8 cellular contexts compared by ENCODE assay signal in genomic region chr19:1725100-1726064, GRCh38. TPM values are rescaled to one million over a fixed set of nuclear protein-coding genes. Genes with fewer than 3 reads are reported as not detected.
DNase-seq lines count a peak whose midpoint lies in the region; ATAC-seq and TF ChIP-seq lines count a peak whose summit lies in the region.

No MANE protein-coding gene starts in this region.

- POLR2A ChIA-PET in activated CD4-positive, alpha-beta T cell treated with anti-CD3 and anti-CD28 coated beads for 36 hours (lab: Charles Lee), result no interaction called here
- POLR2A ChIA-PET in PC-3 (lab: Charles Lee; ENCODE audit: unreplicated experiment), result no interaction called here

- CTCF ChIA-PET in activated CD4-positive, alpha-beta T cell treated with anti-CD3 and anti-CD28 coated beads for 36 hours (lab: Charles Lee), result no interaction called here
- CTCF ChIA-PET in PC-3 (lab: Charles Lee), result no interaction called here

- H3K4me3 ChIP-seq in PC-3 (ENCODE audit: low read length) (peak overlapping the region; percentile 56), iPS-20b (ENCODE audit: low read length) (peak overlapping the region; percentile 68), skin epidermis (peak overlapping the region in 6 of 7 experiments; percentile 9 to 39 (median 20))

- H3K27ac ChIP-seq in PC-3 (ENCODE audit: low read length) (no peak overlapping the region), iPS-20b (ENCODE audit: low read length) (no peak overlapping the region), skin epidermis (no peak overlapping the region)

- H3K4me3 Mint-ChIP-seq in activated CD4-positive, alpha-beta T cell treated with anti-CD3 and anti-CD28 coated beads for 36 hours, result no peak overlapping the region
- H3K4me3 Mint-ChIP-seq in brain, result peak overlapping the region; percentile 78 to 84 (median 82)

- H3K4me1 ChIP-seq in PC-3 (ENCODE audit: insufficient read depth, low read length) (peaks cover 5% of the 10 kb centered on the region; the same call in 1 of the 2 replicates), iPS-20b (ENCODE audit: insufficient read depth, low read length) (no peaks in the 10 kb centered on the region)

- peaks cover 36% of the 10 kb centered on the region for H3K27me3 Mint-ChIP-seq in activated CD4-positive, alpha-beta T cell treated with anti-CD3 and anti-CD28 coated beads for 36 hours
- peaks cover 46% of the 10 kb centered on the region for H3K27me3 Mint-ChIP-seq in brain

- H3K4me2 ChIP-seq in PC-3 (ENCODE audit: low read length), result peak overlapping the region; percentile 80

- peak overlapping the region; percentile 85 for H2AFZ ChIP-seq in PC-3 (ENCODE audit: low read length)

- H3K4me1 Mint-ChIP-seq in activated CD4-positive, alpha-beta T cell treated with anti-CD3 and anti-CD28 coated beads for 36 hours, result peaks cover 2% of the 10 kb centered on the region
- H3K4me1 Mint-ChIP-seq in brain, result peaks cover 16% of the 10 kb centered on the region

- no peaks in the 10 kb centered on the region for H3K9me3 ChIP-seq in PC-3 (ENCODE audit: low read length)
- no peaks in the 10 kb centered on the region for H3K9me3 ChIP-seq in iPS-20b (ENCODE audit: insufficient read depth, low read depth, low read length)

- H3K27ac Mint-ChIP-seq in activated CD4-positive, alpha-beta T cell treated with anti-CD3 and anti-CD28 coated beads for 36 hours, result no peak overlapping the region
- H3K27ac Mint-ChIP-seq in brain, result no peak overlapping the region

- ATAC-seq in activated CD4-positive, alpha-beta T cell treated with anti-CD3 and anti-CD28 coated beads for 36 hours, result peak; percentile 91
- ATAC-seq in PC-3, result peak; percentile 91
- no peak for ATAC-seq in GM18909 (IDR thresholded peaks at IDR 0.05; ENCODE audit: poor library complexity, unreplicated experiment)
- ATAC-seq in GM19455 (IDR thresholded peaks at IDR 0.05; ENCODE audit: unreplicated experiment), result no peak

- H3F3A ChIP-seq in PC-3 (ENCODE audit: low read length, unreplicated experiment), result no peaks in the 10 kb centered on the region

- H3K9me3 Mint-ChIP-seq in activated CD4-positive, alpha-beta T cell treated with anti-CD3 and anti-CD28 coated beads for 36 hours (ENCODE audit: low read depth), result no peaks in the 10 kb centered on the region
- H3K9me3 Mint-ChIP-seq in brain, result peaks cover 0 to 12% (median 0%) of the 10 kb centered on the region in 5 experiments

- no peaks in the 10 kb centered on the region for H3K36me3 Mint-ChIP-seq in activated CD4-positive, alpha-beta T cell treated with anti-CD3 and anti-CD28 coated beads for 36 hours (ENCODE audit: low read depth)
- no peaks in the 10 kb centered on the region for H3K36me3 Mint-ChIP-seq in brain

- H3K79me2 ChIP-seq in PC-3 (ENCODE audit: low read length), result no peaks in the 10 kb centered on the region

- no peaks in the 10 kb centered on the region for H4K20me1 ChIP-seq in PC-3 (ENCODE audit: low read length)

- no peaks in the 10 kb centered on the region for H3K9me2 ChIP-seq in PC-3 (replicated peaks; ENCODE audit: low read length)

- H3K27me3 ChIP-seq in PC-3 (ENCODE audit: low read length) (no peaks in the 10 kb centered on the region), iPS-20b (ENCODE audit: insufficient read depth, low read length) (peaks cover 63% of the 10 kb centered on the region)

- peak; percentile 60 for DNase-seq in activated CD4-positive, alpha-beta T cell treated with anti-CD3 and anti-CD28 coated beads for 36 hours
- no peak for DNase-seq in activated CD4-positive, alpha-beta T cell treated with anti-CD3 and anti-CD28 coated beads, Interleukin-2, amount 50 U/mL, for 4 hours
- peak; percentile 46 for DNase-seq in PC-3

- BruUV-seq in PC-3 (replicated peaks; lab: Mats Ljungman, UMichigan), result TSS peak; percentile 31

- intact Hi-C loops in activated CD4-positive, alpha-beta T cell treated with anti-CD3 and anti-CD28 coated beads for 36 hours (cut with DNase I, micrococcal nuclease), result no loop called here
- intact Hi-C loops in PC-3 (cut with micrococcal nuclease), result no loop called here

- TF ChIP-seq CTCF in PC-3 (conservative IDR thresholded peaks at IDR 0.05; ENCODE audit: low read depth, low read length) (no peak), brain (conservative IDR thresholded peaks at IDR 0.05) (no peak)

- H3K36me3 ChIP-seq in PC-3 (ENCODE audit: low read depth, low read length), result no peaks in the 10 kb centered on the region
- no peaks in the 10 kb centered on the region for H3K36me3 ChIP-seq in iPS-20b (ENCODE audit: insufficient read depth, low read depth, low read length)

- 0 out of 2 replicates have a peak overlapping the region, but pooled peaks have one; percentile 12 for H3K9ac ChIP-seq in PC-3 (ENCODE audit: low read length)
- H3K9ac ChIP-seq in iPS-20b (ENCODE audit: low read depth, low read length), result peak overlapping the region; percentile 45; the same call in 1 of the 2 replicates

RNA-seq across cellular contexts. Expression of gene ONECUT3, which starts 27.9 kb away (rescaled TPM):
- not detected for total RNA-seq in activated CD4-positive, alpha-beta T cell treated with anti-CD3 and anti-CD28 coated beads for 36 hours
- total RNA-seq in PC-3 (2014; rRNA removed), result 1.4 and 2.0 TPM in 2 replicates
- not detected for polyA plus RNA-seq in brain (ENCODE audit: insufficient read depth, low read depth, low replicate concordance)

Comparison
In these comparisons a context has a peak if more than half of its experiments do, and no peak if none do; other contexts are left out.
1. DNase-seq: peak in activated CD4-positive, alpha-beta T cell treated with anti-CD3 and anti-CD28 coated beads for 36 hours (single experiment) and PC-3 (single experiment); none in activated CD4-positive, alpha-beta T cell treated with anti-CD3 and anti-CD28 coated beads, Interleukin-2, amount 50 U/mL, for 4 hours (0 of 2).
2. ATAC-seq: peak in activated CD4-positive, alpha-beta T cell treated with anti-CD3 and anti-CD28 coated beads for 36 hours (single experiment) and PC-3 (single experiment); none in GM18909 (single experiment) and GM19455 (single experiment).
3. Peak in every context shown above with its lines, with median percentiles within 50 percentile points of each other: H3K4me3 ChIP-seq.